ENCODE assay signal across 12 cellular contexts in genomic region chr11:131195801-131196517, GRCh38.
DNase-seq lines count a peak whose midpoint lies in the region; ATAC-seq and TF ChIP-seq lines count a peak whose summit lies in the region.
"Had no signal": no experiment of that assay in that cellular context is flagged by ENCODE, and none has a peak within 500 bp of the region (broad histone marks: within the 10 kb centered on the region; RNA-seq: fewer than 3 reads in every experiment).

No MANE protein-coding gene starts in this region.

- no peak for TF ChIP-seq CTCF in coronary artery (IDR thresholded peaks at IDR 0.05)
- no peak for TF ChIP-seq CTCF in H9 (conservative IDR thresholded peaks at IDR 0.05)

- peak; percentile 72 for DNase-seq in DMS 273 (lab: John Stamatoyannopoulos, UW; ENCODE audit: unreplicated experiment)
- peak; percentile 78 for DNase-seq in NCI-H2081 treated with DMSO at 0.1 percent for 48 hours (lab: John Stamatoyannopoulos, UW)
- no peak for DNase-seq in coronary artery (ENCODE audit: low spot score)
- DNase-seq in H9, result no peak
- DNase-seq in T-helper 2 cell, result no peak
- no peak for DNase-seq in amniotic stem cell (lab: John Stamatoyannopoulos, UW)
- DNase-seq: CD4-positive, alpha-beta memory T cell; T-helper 1 cell had no signal

- peaks cover 43% of the 10 kb centered on the region for H3K4me1 ChIP-seq in muscle layer of colon (ENCODE audit: insufficient read depth, low read length)
- no peaks in the 10 kb centered on the region for H3K4me1 ChIP-seq in H9 (ENCODE audit: insufficient read depth, low read length)

- no peak overlapping the region for H3T11ph ChIP-seq in H9 (ENCODE audit: low read length)

- no peak overlapping the region for H3K18ac ChIP-seq in H9 (ENCODE audit: insufficient read length, low read depth, low read length)

- no peaks in the 10 kb centered on the region for H4K20me1 ChIP-seq in H9 (ENCODE audit: control insufficient read depth, insufficient read depth, insufficient read length)

- no peaks in the 10 kb centered on the region for H3K9me3 ChIP-seq in muscle layer of colon (ENCODE audit: low read length)
- H3K9me3 ChIP-seq in H9 (ENCODE audit: control insufficient read depth, low read depth, low read length), result no peaks in the 10 kb centered on the region
- H3K9me3 ChIP-seq: neutrophil had no signal

- peaks cover 19 to 20% of the 10 kb centered on the region in 2 experiments for H3K4me1 Mint-ChIP-seq in H9
- H3K4me1 Mint-ChIP-seq: CD4-positive, alpha-beta memory T cell had no signal

- no peak overlapping the region for H3K27ac ChIP-seq in coronary artery
- peak overlapping the region; percentile 6 for H3K27ac ChIP-seq in muscle layer of colon (ENCODE audit: low read depth, low read length)
- no peak overlapping the region for H3K27ac ChIP-seq in H9 (ENCODE audit: insufficient read length, low read depth, low read length)
- H3K27ac ChIP-seq: neutrophil had no signal

- H3K14ac ChIP-seq in H9 (ENCODE audit: insufficient read depth, low read length), result no peak overlapping the region

- no peaks in the 10 kb centered on the region for H3K79me1 ChIP-seq in H9 (ENCODE audit: insufficient read depth, low read depth, low read length, poor library complexity, severe bottlenecking)

- no peak overlapping the region for H2BK120ac ChIP-seq in H9 (ENCODE audit: low read depth, low read length, poor library complexity, severe bottlenecking)

- no peak overlapping the region for H3K9ac ChIP-seq in muscle layer of colon (ENCODE audit: low read length)
- no peak overlapping the region for H3K9ac ChIP-seq in H9 (ENCODE audit: extremely low read depth, insufficient read length, low read length)

- no peaks in the 10 kb centered on the region for H3K36me3 ChIP-seq in muscle layer of colon (ENCODE audit: insufficient read depth, low read length)
- H3K36me3 ChIP-seq: neutrophil had no signal

- no peak overlapping the region for H2BK15ac ChIP-seq in H9 (ENCODE audit: low read depth, low read length)

- no peak overlapping the region for H3K27ac Mint-ChIP-seq in H9
- H3K27ac Mint-ChIP-seq: activated T-helper 2 cell treated with anti-CD3 and anti-CD28 coated beads, Interferon-gamma antibody, Interleukin-2, Interleukin-4, amounts not matched to agents 10 μg/mL and 5 μg/mL and 100 μg/mL, durations not matched to agents 14 hours and 24 hours and 36 hours; CD4-positive, alpha-beta memory T cell had no signal

- H3K4me2 ChIP-seq in H9 (ENCODE audit: insufficient read depth, insufficient read length, low read length), result no peak overlapping the region

- H2BK12ac ChIP-seq in H9 (ENCODE audit: insufficient read length, low read depth, low read length), result no peak overlapping the region

- WGBS in H9 (ENCODE audit: extremely low coverage, insufficient read length, low lambda C conversion rate), result no CpG with 5 or more reads among the region's 10 CpGs

- H3K27me3 ChIP-seq in muscle layer of colon (ENCODE audit: control insufficient read depth in 1 of 2, insufficient read depth in 2 of 2, low read length in 2 of 2) (no peaks in the 10 kb centered on the region), H9 (ENCODE audit: insufficient read depth, low read length) (no peaks in the 10 kb centered on the region)
- H3K27me3 ChIP-seq: neutrophil had no signal

- no peaks in the 10 kb centered on the region; a peak in 1 of 5 replicates for H3K9me3 Mint-ChIP-seq in H9
- H3K9me3 Mint-ChIP-seq: activated T-helper 2 cell treated with anti-CD3 and anti-CD28 coated beads, Interferon-gamma antibody, Interleukin-2, Interleukin-4, amounts not matched to agents 10 μg/mL and 5 μg/mL and 100 μg/mL, durations not matched to agents 14 hours and 24 hours and 36 hours had no signal

- H3K4ac ChIP-seq in H9 (ENCODE audit: low read depth, low read length), result no peak overlapping the region

- no peak overlapping the region for H2AFZ ChIP-seq in H9 (ENCODE audit: low read length)

- no peak overlapping the region for H3K23ac ChIP-seq in H9 (ENCODE audit: insufficient read length, low read depth, low read length)

- H2BK20ac ChIP-seq in H9 (ENCODE audit: low read depth, low read length, poor library complexity, severe bottlenecking), result no peak overlapping the region

- no peak overlapping the region for H3K4me3 Mint-ChIP-seq in H9
- H3K4me3 Mint-ChIP-seq: CD4-positive, alpha-beta memory T cell had no signal

- H3K27me3 Mint-ChIP-seq in H9 (ENCODE audit: low read depth), result peaks cover 13% of the 10 kb centered on the region
- H3K27me3 Mint-ChIP-seq: CD4-positive, alpha-beta memory T cell had no signal

- peak overlapping the region; percentile 47 for H3K4me3 ChIP-seq in coronary artery
- peak overlapping the region in 1 of 2 donors; percentile 16 for H3K4me3 ChIP-seq in muscle layer of colon (ENCODE audit: low read depth in 1 of 2, low read length in 2 of 2)

- H3K23me2 ChIP-seq in H9 (ENCODE audit: insufficient read length, low read depth, low read length, poor library complexity, severe bottlenecking), result no peaks in the 10 kb centered on the region

- no peak for ATAC-seq in GM18873 (IDR thresholded peaks at IDR 0.05; ENCODE audit: low FRiP score, unreplicated experiment)

- no peaks in the 10 kb centered on the region for H3K79me2 ChIP-seq in H9 (ENCODE audit: insufficient read depth, low read length)

- no peak overlapping the region for H4K8ac ChIP-seq in H9 (replicated peaks; ENCODE audit: insufficient read length, low read depth, low read length)

- H3K56ac ChIP-seq in H9 (ENCODE audit: insufficient read length, low read depth, low read length), result no peak overlapping the region

- H2AK5ac ChIP-seq in H9 (ENCODE audit: insufficient read length, low read length), result no peak overlapping the region

- H4K5ac ChIP-seq in H9 (ENCODE audit: insufficient read length, low read depth, low read length), result no peak overlapping the region

- no peak overlapping the region for H2BK5ac ChIP-seq in H9 (ENCODE audit: insufficient read length, low read length)

- H3K36me3 Mint-ChIP-seq in H9 (ENCODE audit: insufficient read depth in 1 of 3, low read depth in 3 of 3), result no peaks in the 10 kb centered on the region; a peak in 1 of 7 replicates
- H3K36me3 Mint-ChIP-seq: CD4-positive, alpha-beta memory T cell had no signal

- no peak overlapping the region for H4K91ac ChIP-seq in H9 (ENCODE audit: insufficient read length, low read depth, low read length)

Comparison
In these comparisons a context has a peak if more than half of its experiments do, and no peak if none do; other contexts are left out.
1. DNase-seq: peak in DMS 273 (single experiment) and NCI-H2081 treated with DMSO at 0.1 percent for 48 hours (single experiment); none in coronary artery (single experiment), H9 (single experiment), T-helper 2 cell (0 of 5) and amniotic stem cell (single experiment).